Comparison of ENCODE assay signal across 20 cellular contexts in genomic region chr2:118942012-118942411, GRCh38. TPM values are rescaled to one million over a fixed set of nuclear protein-coding genes. Genes with fewer than 3 reads are reported as not detected.
A peak's percentile ranks its signal among the peaks of the same experiment; 100 is the strongest.
DNase-seq lines count a peak whose midpoint lies in the region; ATAC-seq and TF ChIP-seq lines count a peak whose summit lies in the region.
"Had no signal": no experiment of that assay in that cellular context is flagged by ENCODE, and none has a peak within 500 bp of the region (broad histone marks: within the 10 kb centered on the region; RNA-seq: fewer than 3 reads in every experiment).

Gene MARCO, plus strand, starts transcription at chr2:118942194. Its CDS starts 107 bp downstream, at chr2:118942301.

- no peaks in the 10 kb centered on the region for H3K27me3 ChIP-seq in right atrium auricular region
- H3K27me3 ChIP-seq in upper lobe of right lung: no peaks in the 10 kb centered on the region
- H3K27me3 ChIP-seq: Peyer's patch had no signal

- H3K4me3 Mint-ChIP-seq in natural killer cell treated with Interleukin-12 subunit alpha and Interleukin-12 subunit beta and Interleukin-15 and Interleukin-18, amount 100 ng/mL, for 72 hours: no peak within 1 kb of the TSS
- H3K4me3 Mint-ChIP-seq in Calu3 (ENCODE audit: low read depth, unreplicated experiment): no peak within 1 kb of the TSS

- H3K27ac Mint-ChIP-seq in natural killer cell treated with Interleukin-12 subunit alpha and Interleukin-12 subunit beta and Interleukin-15 and Interleukin-18, amount 100 ng/mL, for 72 hours: no peak within 1 kb of the TSS
- H3K27ac Mint-ChIP-seq in Calu3 (ENCODE audit: unreplicated experiment): no peak within 1 kb of the TSS

- no peak within 1 kb of the TSS for H3K27ac ChIP-seq in right atrium auricular region
- H3K27ac ChIP-seq in upper lobe of right lung: no peak within 1 kb of the TSS
- H3K27ac ChIP-seq: C4-2B, Peyer's patch had no signal

- H3K36me3 Mint-ChIP-seq in natural killer cell treated with Interleukin-12 subunit alpha and Interleukin-12 subunit beta and Interleukin-15 and Interleukin-18, amount 100 ng/mL, for 72 hours: no peaks in the 10 kb centered on the region
- no peaks in the 10 kb centered on the region for H3K36me3 Mint-ChIP-seq in Calu3 (ENCODE audit: insufficient read depth, unreplicated experiment)

- no peak for ATAC-seq in Right ventricle myocardium inferior
- ATAC-seq in left ventricle myocardium superior: peak; percentile 47
- no peak for ATAC-seq in omental fat pad (ENCODE audit: low FRiP score)
- peak; percentile 45 for ATAC-seq in upper lobe of right lung
- ATAC-seq in natural killer cell treated with Interleukin-12 subunit alpha and Interleukin-12 subunit beta and Interleukin-15 and Interleukin-18, amount 100 ng/mL, for 72 hours: no peak
- ATAC-seq in HG03097 (IDR thresholded peaks at IDR 0.05; ENCODE audit: low FRiP score, unreplicated experiment): no peak

- CTCF ChIA-PET in Calu3 (lab: Charles Lee): no interaction called here

- H3K27me3 Mint-ChIP-seq in natural killer cell treated with Interleukin-12 subunit alpha and Interleukin-12 subunit beta and Interleukin-15 and Interleukin-18, amount 100 ng/mL, for 72 hours: peaks cover 20 to 35% of the 10 kb centered on the region in 2 donors
- peaks cover 54% of the 10 kb centered on the region for H3K27me3 Mint-ChIP-seq in Calu3 (ENCODE audit: unreplicated experiment)

- intact Hi-C loops in Right ventricle myocardium inferior (cut with DNase I) (no loop called here), left ventricle myocardium superior (cut with micrococcal nuclease) (no loop called here), upper lobe of right lung (cut with DNase I) (no loop called here), Calu3 (cut with micrococcal nuclease; ENCODE audit: unreplicated experiment) (no loop called here)

- H3K4me1 ChIP-seq in right atrium auricular region (no peaks in the 10 kb centered on the region), upper lobe of right lung (peaks cover 3% of the 10 kb centered on the region)
- H3K4me1 ChIP-seq: Caco-2, Peyer's patch had no signal

- H3K4me1 Mint-ChIP-seq in natural killer cell treated with Interleukin-12 subunit alpha and Interleukin-12 subunit beta and Interleukin-15 and Interleukin-18, amount 100 ng/mL, for 72 hours (ENCODE audit: low read depth in 2 of 2): peaks cover 0 to 2% of the 10 kb centered on the region in 2 donors
- H3K4me1 Mint-ChIP-seq in Calu3 (ENCODE audit: low read depth, unreplicated experiment): no peaks in the 10 kb centered on the region

- DNase-seq in Right ventricle myocardium inferior (ENCODE audit: missing footprints): no peak
- DNase-seq in right atrium auricular region (ENCODE audit: low spot score): no peak
- no peak for DNase-seq in left ventricle myocardium superior
- DNase-seq in omental fat pad (ENCODE audit: low spot score): no peak
- no peak for DNase-seq in upper lobe of right lung
- DNase-seq in natural killer cell treated with Interleukin-12 subunit alpha and Interleukin-12 subunit beta and Interleukin-15 and Interleukin-18, amount 100 ng/mL, for 72 hours (ENCODE audit: low spot score): no peak
- DNase-seq in Calu3: no peak
- DNase-seq: 8988T, Caco-2, IMR-90, NCI-H1417 treated with DMSO at 0.1 percent for 48 hours, NCI-H2029, NCI-H2171 treated with DMSO at 0.1 percent for 48 hours, Peyer's patch, SIG-M5 had no signal

- TF ChIP-seq CTCF in right atrium auricular region (IDR thresholded peaks at IDR 0.05): no peak
- TF ChIP-seq CTCF in omental fat pad (IDR thresholded peaks at IDR 0.05): no peak
- no peak for TF ChIP-seq CTCF in upper lobe of right lung (IDR thresholded peaks at IDR 0.05)
- no peak for TF ChIP-seq CTCF in Calu3 (IDR thresholded peaks at IDR 0.05; ENCODE audit: unreplicated experiment)

- H3K9me3 Mint-ChIP-seq in natural killer cell treated with Interleukin-12 subunit alpha and Interleukin-12 subunit beta and Interleukin-15 and Interleukin-18, amount 100 ng/mL, for 72 hours: no peaks in the 10 kb centered on the region
- H3K9me3 Mint-ChIP-seq in Calu3 (ENCODE audit: low read depth, unreplicated experiment): no peaks in the 10 kb centered on the region

- H3K4me3 ChIP-seq in right atrium auricular region: no peak within 1 kb of the TSS
- H3K4me3 ChIP-seq in upper lobe of right lung: peak within 1 kb of the TSS; percentile 25
- H3K4me3 ChIP-seq: Peyer's patch had no signal

- no peaks in the 10 kb centered on the region for H3K9me3 ChIP-seq in right atrium auricular region
- no peaks in the 10 kb centered on the region for H3K9me3 ChIP-seq in upper lobe of right lung
- H3K9me3 ChIP-seq: Caco-2, Peyer's patch had no signal

- no peaks in the 10 kb centered on the region for H3K36me3 ChIP-seq in right atrium auricular region
- H3K36me3 ChIP-seq in upper lobe of right lung: no peaks in the 10 kb centered on the region
- H3K36me3 ChIP-seq: Peyer's patch had no signal

- BruUV-seq in Calu3 (replicated peaks; lab: Mats Ljungman, UMichigan): no TSS peak

RNA-seq across cellular contexts. Expression of gene MARCO, which starts in this region (rescaled TPM):
- total RNA-seq in Right ventricle myocardium inferior (19.7 TPM), right atrium auricular region (10 to 100 TPM in 1 of 2 donors, 1 to 10 TPM in 1; 1.6 to 34.1 TPM), left ventricle myocardium superior (7.2 TPM), omental fat pad (10 to 100 TPM; 20.3 to 70.6 (median 27.7) TPM), upper lobe of right lung (165 TPM), Calu3 (2022) (not detected in 2 replicates)
- total RNA-seq in natural killer cell treated with Interleukin-12 subunit alpha and Interleukin-12 subunit beta and Interleukin-15 and Interleukin-18, amount 100 ng/mL, for 72 hours: not detected
- total RNA-seq: H4, IMR-90, LHCN-M2, NCI-H460 had no signal

Comparison
In these comparisons a context has a peak if more than half of its experiments do, and no peak if none do; other contexts are left out.
1. ATAC-seq: peak in left ventricle myocardium superior (single experiment) and upper lobe of right lung (single experiment); none in Right ventricle myocardium inferior (single experiment), omental fat pad (single experiment), natural killer cell treated with Interleukin-12 subunit alpha and Interleukin-12 subunit beta and Interleukin-15 and Interleukin-18, amount 100 ng/mL, for 72 hours (0 of 2) and HG03097 (single experiment).